ENCODE assay signal across 31 cellular contexts in genomic region chr4:186330368-186330767, GRCh38.
"Had no signal": no experiment of that assay in that cellular context is flagged by ENCODE, and none has a peak within 500 bp of the region (broad histone marks: within the 10 kb centered on the region; RNA-seq: fewer than 3 reads in every experiment).

No MANE protein-coding gene starts in this region.

- H3K27me3 ChIP-seq: neural progenitor cell, ovary, spleen, suprapubic skin, testis, tibial artery, transverse colon, upper lobe of right lung, uterus had no signal

- DNase-seq: natural killer cell; occipital lobe; ovary; posterior cingulate gyrus; psoas muscle; right cardiac atrium; spleen; stimulated activated CD4-positive, alpha-beta T cell treated with anti-CD3 and anti-CD28 coated beads, Interleukin-12 subunit alpha, Interleukin-12 subunit beta, amount 100 ng/mL, for 4 hours; stimulated activated CD4-positive, alpha-beta T cell treated with anti-CD3 and anti-CD28 coated beads, Interleukin-1b, Interleukin-23, amount 100 ng/mL, for 48 hours; stimulated activated CD4-positive, alpha-beta T cell treated with anti-CD3 and anti-CD28 coated beads, Interleukin-4, amount 100 ng/mL, for 1 hour; stimulated activated CD4-positive, alpha-beta T cell treated with anti-CD3 and anti-CD28 coated beads, Interleukin-4, amount 100 ng/mL, for 4 hours; stimulated activated CD8-positive, alpha-beta memory T cell treated with anti-CD3 and anti-CD28 coated beads, Interleukin-4, amount 100 ng/mL, for 48 hours; stimulated activated naive CD4-positive, alpha-beta T cell; stimulated activated naive CD8-positive, alpha-beta T cell treated with anti-CD3 and anti-CD28 coated beads, Interleukin-15, amount 100 ng/mL, for 72 hours; stimulated activated naive CD8-positive, alpha-beta T cell treated with anti-CD3 and anti-CD28 coated beads, Interleukin-15, Interleukin-2, amounts not matched to agents 100 U/mL and 50 U/mL, for 24 hours; substantia nigra; testis; tibial artery; transverse colon; upper lobe of right lung; uterus had no signal

- H3K4me1 Mint-ChIP-seq: natural killer cell; nephron; neural progenitor cell; stimulated activated memory B cell treated with anti-CD40 and anti-IgM and Interleukin-4, amounts not matched to agents 10 μg/mL and 1 μg/mL and 100 μg/mL, for 72 hours; stimulated activated naive CD8-positive, alpha-beta T cell treated with anti-CD3 and anti-CD28 coated beads, Interleukin-15, amount 100 ng/mL, for 72 hours had no signal

- H3K4me3 Mint-ChIP-seq: natural killer cell; nephron; neural progenitor cell; stimulated activated memory B cell treated with anti-CD40 and anti-IgM and Interleukin-4, amounts not matched to agents 10 μg/mL and 1 μg/mL and 100 μg/mL, for 72 hours; stimulated activated naive CD8-positive, alpha-beta T cell treated with anti-CD3 and anti-CD28 coated beads, Interleukin-15, amount 100 ng/mL, for 72 hours; type B pancreatic cell had no signal

- H3K79me2 ChIP-seq: parathyroid adenoma had no signal

- ATAC-seq: natural killer cell; psoas muscle; right cardiac atrium; sciatic nerve; stimulated activated memory B cell treated with anti-CD40 and anti-IgM and Interleukin-4, amounts not matched to agents 10 μg/mL and 1 μg/mL and 100 μg/mL, for 72 hours; stimulated activated naive CD8-positive, alpha-beta T cell treated with anti-CD3 and anti-CD28 coated beads, Interleukin-15, amount 100 ng/mL, for 72 hours; stimulated activated naive CD8-positive, alpha-beta T cell treated with anti-CD3 and anti-CD28 coated beads, Interleukin-15, Interleukin-2, amounts not matched to agents 100 U/mL and 50 U/mL, for 24 hours; upper lobe of right lung had no signal

- H2AFZ ChIP-seq: neural progenitor cell, parathyroid adenoma had no signal

- H3K9ac ChIP-seq: neural progenitor cell, parathyroid adenoma had no signal

- H3K27ac Mint-ChIP-seq: natural killer cell; nephron; neural progenitor cell; progenitor cell of endocrine pancreas; stimulated activated memory B cell treated with anti-CD40 and anti-IgM and Interleukin-4, amounts not matched to agents 10 μg/mL and 1 μg/mL and 100 μg/mL, for 72 hours; stimulated activated naive CD8-positive, alpha-beta T cell treated with anti-CD3 and anti-CD28 coated beads, Interleukin-15, amount 100 ng/mL, for 72 hours; type B pancreatic cell had no signal

- H3K4me1 ChIP-seq: neural progenitor cell, parathyroid adenoma, psoas muscle, spleen, suprapubic skin, testis, tibial artery, transverse colon, upper lobe of right lung, uterus had no signal

- H3K27ac ChIP-seq: neural progenitor cell, ovary, parathyroid adenoma, psoas muscle, skin epidermis, spleen, suprapubic skin, testis, tibial artery, transverse colon, upper lobe of right lung, uterus had no signal

- H3K27me3 Mint-ChIP-seq: progenitor cell of endocrine pancreas; stimulated activated memory B cell treated with anti-CD40 and anti-IgM and Interleukin-4, amounts not matched to agents 10 μg/mL and 1 μg/mL and 100 μg/mL, for 72 hours; stimulated activated naive CD8-positive, alpha-beta T cell treated with anti-CD3 and anti-CD28 coated beads, Interleukin-15, amount 100 ng/mL, for 72 hours; type B pancreatic cell had no signal

- H3K9me3 Mint-ChIP-seq: type B pancreatic cell had no signal

- H3K4me3 ChIP-seq: neural progenitor cell, ovary, psoas muscle, skin epidermis, smooth muscle cell, spleen, suprapubic skin, testis, tibial artery, transverse colon, upper lobe of right lung, uterus had no signal

- H3K9me3 ChIP-seq: ovary, testis, uterus had no signal

- H3K4me2 ChIP-seq: neural progenitor cell, smooth muscle cell had no signal

- H3K36me3 Mint-ChIP-seq: neural progenitor cell, type B pancreatic cell had no signal

- H3K36me3 ChIP-seq: neural progenitor cell, ovary, spleen, suprapubic skin, tibial artery, transverse colon, upper lobe of right lung, uterus had no signal
